16 cellular contexts compared by ENCODE assay signal in genomic region chr15:90212221-90213079, GRCh38. TPM values are rescaled to one million over a fixed set of nuclear protein-coding genes. Genes with fewer than 3 reads are reported as not detected.
DNase-seq lines count a peak whose midpoint lies in the region; ATAC-seq and TF ChIP-seq lines count a peak whose summit lies in the region.
"Had no signal": no experiment of that assay in that cellular context is flagged by ENCODE, and none has a peak within 500 bp of the region (broad histone marks: within the 10 kb centered on the region; RNA-seq: fewer than 3 reads in every experiment).

No MANE protein-coding gene starts in this region.

- no peaks in the 10 kb centered on the region for H3K27me3 ChIP-seq in aorta (ENCODE audit: control insufficient read depth in 1 of 2, insufficient read depth in 2 of 2, low read length in 1 of 2)
- H3K27me3 ChIP-seq in CD4-positive, alpha-beta memory T cell (ENCODE audit: insufficient read depth, low read length), result no peaks in the 10 kb centered on the region
- H3K27me3 ChIP-seq: dorsolateral prefrontal cortex, testis had no signal

- POLR2A ChIA-PET in CD4-positive, alpha-beta memory T cell (lab: Charles Lee; ENCODE audit: partially characterized antibody), result interaction anchor here (1.3 kb wide), 1 partner anchor 11 kb away, joined by 6 read pairs; the partner anchor contains the start of gene SEMA4B

- peak; percentile 27 for ATAC-seq in aorta (ENCODE audit: low FRiP score)
- no peak for ATAC-seq in GM18909 (IDR thresholded peaks at IDR 0.05; ENCODE audit: poor library complexity, unreplicated experiment)

- intact Hi-C loops in activated naive CD4-positive, alpha-beta T cell treated with anti-CD3 and anti-CD28 coated beads for 36 hours (cut with micrococcal nuclease), result no loop called here
- intact Hi-C loops in dendritic cell treated with granulocyte-macrophage colony-stimulating factor and Interleukin-4, amounts not matched to agents 40 ng/mL and 50 ng/mL, for 4 days (cut with micrococcal nuclease), result no loop called here
- intact Hi-C loops in aorta (cut with DNase I), result no loop called here
- intact Hi-C loops in CD4-positive, alpha-beta memory T cell (cut with micrococcal nuclease), result no loop called here

- H3K4me1 Mint-ChIP-seq in activated naive CD4-positive, alpha-beta T cell treated with anti-CD3 and anti-CD28 coated beads, Interleukin-2, amount 10 ng/mL, durations not matched to agents 7 days and 5 days, result peaks cover 40% of the 10 kb centered on the region
- H3K4me1 Mint-ChIP-seq in activated naive CD4-positive, alpha-beta T cell treated with anti-CD3 and anti-CD28 coated beads for 36 hours (ENCODE audit: low read depth), result peaks cover 21% of the 10 kb centered on the region
- H3K4me1 Mint-ChIP-seq in dendritic cell treated with granulocyte-macrophage colony-stimulating factor and Interleukin-4, amounts not matched to agents 40 ng/mL and 50 ng/mL, for 4 days (ENCODE audit: low read depth), result peaks cover 56% of the 10 kb centered on the region
- H3K4me1 Mint-ChIP-seq in nephron progenitor cell, result peaks cover 38% of the 10 kb centered on the region
- H3K4me1 Mint-ChIP-seq in CD4-positive, alpha-beta memory T cell, result peaks cover 21 to 36% (median 33%) of the 10 kb centered on the region in 4 donors

- H3K27ac Mint-ChIP-seq in activated naive CD4-positive, alpha-beta T cell treated with anti-CD3 and anti-CD28 coated beads, Interleukin-2, amount 10 ng/mL, durations not matched to agents 7 days and 5 days, result peak overlapping the region; percentile 42
- H3K27ac Mint-ChIP-seq in activated naive CD4-positive, alpha-beta T cell treated with anti-CD3 and anti-CD28 coated beads for 36 hours, result no peak overlapping the region
- H3K27ac Mint-ChIP-seq in dendritic cell treated with granulocyte-macrophage colony-stimulating factor and Interleukin-4, amounts not matched to agents 40 ng/mL and 50 ng/mL, for 4 days, result peak overlapping the region; percentile 68
- H3K27ac Mint-ChIP-seq in nephron progenitor cell, result peak overlapping the region; percentile 64
- no peak overlapping the region for H3K27ac Mint-ChIP-seq in CD4-positive, alpha-beta memory T cell
- H3K27ac Mint-ChIP-seq: activated CD4-positive, alpha-beta T cell treated with anti-CD3 and anti-CD28 coated beads, Interleukin-2, amount 10 ng/mL, durations not matched to agents 24 days and 14 days had no signal

- no peaks in the 10 kb centered on the region for H3K9me3 Mint-ChIP-seq in activated naive CD4-positive, alpha-beta T cell treated with anti-CD3 and anti-CD28 coated beads, Interleukin-2, amount 10 ng/mL, durations not matched to agents 7 days and 5 days
- no peaks in the 10 kb centered on the region for H3K9me3 Mint-ChIP-seq in activated naive CD4-positive, alpha-beta T cell treated with anti-CD3 and anti-CD28 coated beads for 36 hours
- H3K9me3 Mint-ChIP-seq in dendritic cell treated with granulocyte-macrophage colony-stimulating factor and Interleukin-4, amounts not matched to agents 40 ng/mL and 50 ng/mL, for 4 days, result no peaks in the 10 kb centered on the region
- no peaks in the 10 kb centered on the region for H3K9me3 Mint-ChIP-seq in nephron progenitor cell
- H3K9me3 Mint-ChIP-seq in CD4-positive, alpha-beta memory T cell, result no peaks in the 10 kb centered on the region
- H3K9me3 Mint-ChIP-seq: activated CD4-positive, alpha-beta T cell treated with anti-CD3 and anti-CD28 coated beads, Interleukin-2, amount 10 ng/mL, durations not matched to agents 24 days and 14 days had no signal

- H3K36me3 Mint-ChIP-seq in activated naive CD4-positive, alpha-beta T cell treated with anti-CD3 and anti-CD28 coated beads, Interleukin-2, amount 10 ng/mL, durations not matched to agents 7 days and 5 days, result peaks cover 15% of the 10 kb centered on the region
- H3K36me3 Mint-ChIP-seq in activated naive CD4-positive, alpha-beta T cell treated with anti-CD3 and anti-CD28 coated beads for 36 hours (ENCODE audit: low read depth), result no peaks in the 10 kb centered on the region
- H3K36me3 Mint-ChIP-seq in dendritic cell treated with granulocyte-macrophage colony-stimulating factor and Interleukin-4, amounts not matched to agents 40 ng/mL and 50 ng/mL, for 4 days (ENCODE audit: low read depth), result peaks cover 34% of the 10 kb centered on the region
- H3K36me3 Mint-ChIP-seq in nephron progenitor cell (ENCODE audit: low read depth), result peaks cover 39% of the 10 kb centered on the region
- H3K36me3 Mint-ChIP-seq in CD4-positive, alpha-beta memory T cell, result peaks cover 0 to 9% of the 10 kb centered on the region in 2 donors

- no peaks in the 10 kb centered on the region for H3K36me3 ChIP-seq in aorta (ENCODE audit: control insufficient read depth in 1 of 2, insufficient read depth in 2 of 2, low read length in 1 of 2)
- no peaks in the 10 kb centered on the region for H3K36me3 ChIP-seq in CD4-positive, alpha-beta memory T cell (ENCODE audit: insufficient read depth, low read length)
- H3K36me3 ChIP-seq: HAP-1 had no signal

- H3K27me3 Mint-ChIP-seq in activated naive CD4-positive, alpha-beta T cell treated with anti-CD3 and anti-CD28 coated beads, Interleukin-2, amount 10 ng/mL, durations not matched to agents 7 days and 5 days, result no peaks in the 10 kb centered on the region
- H3K27me3 Mint-ChIP-seq in activated naive CD4-positive, alpha-beta T cell treated with anti-CD3 and anti-CD28 coated beads for 36 hours (ENCODE audit: low read depth), result no peaks in the 10 kb centered on the region
- no peaks in the 10 kb centered on the region for H3K27me3 Mint-ChIP-seq in dendritic cell treated with granulocyte-macrophage colony-stimulating factor and Interleukin-4, amounts not matched to agents 40 ng/mL and 50 ng/mL, for 4 days
- H3K27me3 Mint-ChIP-seq in nephron progenitor cell (ENCODE audit: low read depth, poor library complexity), result no peaks in the 10 kb centered on the region
- no peaks in the 10 kb centered on the region for H3K27me3 Mint-ChIP-seq in CD4-positive, alpha-beta memory T cell
- H3K27me3 Mint-ChIP-seq: activated CD4-positive, alpha-beta T cell treated with anti-CD3 and anti-CD28 coated beads, Interleukin-2, amount 10 ng/mL, durations not matched to agents 24 days and 14 days had no signal

- WGBS in aorta, 2 donors, result 76 to 77% methylated on average over 35 of the region's 35 CpGs

- no peak overlapping the region for H3K27ac ChIP-seq in aorta (ENCODE audit: low read depth in 1 of 2, low read length in 2 of 2)
- H3K27ac ChIP-seq in CD4-positive, alpha-beta memory T cell (ENCODE audit: low read depth, low read length), result no peak overlapping the region
- H3K27ac ChIP-seq: testis had no signal

- H3K4me3 Mint-ChIP-seq in activated naive CD4-positive, alpha-beta T cell treated with anti-CD3 and anti-CD28 coated beads, Interleukin-2, amount 10 ng/mL, durations not matched to agents 7 days and 5 days, result no peak overlapping the region
- no peak overlapping the region for H3K4me3 Mint-ChIP-seq in activated naive CD4-positive, alpha-beta T cell treated with anti-CD3 and anti-CD28 coated beads for 36 hours
- no peak overlapping the region for H3K4me3 Mint-ChIP-seq in dendritic cell treated with granulocyte-macrophage colony-stimulating factor and Interleukin-4, amounts not matched to agents 40 ng/mL and 50 ng/mL, for 4 days
- H3K4me3 Mint-ChIP-seq in nephron progenitor cell, result no peak overlapping the region
- H3K4me3 Mint-ChIP-seq in CD4-positive, alpha-beta memory T cell, result no peak overlapping the region
- H3K4me3 Mint-ChIP-seq: activated CD4-positive, alpha-beta T cell treated with anti-CD3 and anti-CD28 coated beads, Interleukin-2, amount 10 ng/mL, durations not matched to agents 24 days and 14 days had no signal

- CTCF ChIA-PET in activated naive CD4-positive, alpha-beta T cell treated with anti-CD3 and anti-CD28 coated beads, Interleukin-2, amount 10 ng/mL, durations not matched to agents 7 days and 5 days (lab: Charles Lee), result no interaction called here
- CTCF ChIA-PET in activated naive CD4-positive, alpha-beta T cell treated with anti-CD3 and anti-CD28 coated beads for 36 hours (lab: Charles Lee), result interaction anchor here (1.3 kb wide), 1 partner anchor 10 kb away, joined by 4 read pairs; no protein-coding TSS in a partner anchor
- CTCF ChIA-PET in CD4-positive, alpha-beta memory T cell (lab: Charles Lee; ENCODE audit: partially characterized antibody), result no interaction called here

- no peak for TF ChIP-seq CTCF in nephron progenitor cell (IDR thresholded peaks at IDR 0.05)

- no peak for DNase-seq in activated naive CD4-positive, alpha-beta T cell treated with anti-CD3 and anti-CD28 coated beads, Interleukin-2, amount 10 ng/mL, durations not matched to agents 7 days and 5 days
- DNase-seq in activated naive CD4-positive, alpha-beta T cell treated with anti-CD3 and anti-CD28 coated beads for 36 hours, result no peak
- DNase-seq in nephron progenitor cell (no peak), aorta (peak in 1 of 2 donors; percentile 49), NAMALWA (ENCODE audit: low spot score) (no peak)
- DNase-seq in CD4-positive, alpha-beta memory T cell, result no peak
- DNase-seq: activated CD4-positive, alpha-beta T cell treated with anti-CD3 and anti-CD28 coated beads, Interleukin-2, amount 10 ng/mL, durations not matched to agents 24 days and 14 days; GF-D8; MM.1S; NCI-H446 treated with DMSO at 0.1 percent for 48 hours; stimulated activated CD4-positive, alpha-beta T cell treated with anti-CD3 and anti-CD28 coated beads, Interleukin-4, amount 100 ng/mL, for 24 hours; testis had no signal

- H3K4me1 ChIP-seq in aorta (ENCODE audit: control insufficient read depth in 1 of 2, insufficient read depth in 2 of 2, low read length in 2 of 2), result no peaks in the 10 kb centered on the region
- peaks cover 22% of the 10 kb centered on the region for H3K4me1 ChIP-seq in CD4-positive, alpha-beta memory T cell (ENCODE audit: insufficient read depth, low read length)
- H3K4me1 ChIP-seq: HAP-1, testis had no signal

- H3K4me3 ChIP-seq in aorta (ENCODE audit: low read length in 2 of 2), result no peak overlapping the region
- H3K4me3 ChIP-seq in CD4-positive, alpha-beta memory T cell (ENCODE audit: low read length in 2 of 2), result no peak overlapping the region
- H3K4me3 ChIP-seq: dorsolateral prefrontal cortex, HAP-1, testis had no signal

- H3K9me3 ChIP-seq in aorta (ENCODE audit: control insufficient read depth, low read length), result no peaks in the 10 kb centered on the region
- no peaks in the 10 kb centered on the region for H3K9me3 ChIP-seq in CD4-positive, alpha-beta memory T cell (ENCODE audit: control insufficient read depth in 1 of 2, low read length in 2 of 2)
- H3K9me3 ChIP-seq: HAP-1, testis had no signal

RNA-seq across cellular contexts. Expression of gene SEMA4B, which starts 11.3 kb away (rescaled TPM):
- 1 to 10 TPM; 6.8 to 8.6 TPM for total RNA-seq in activated naive CD4-positive, alpha-beta T cell treated with anti-CD3 and anti-CD28 coated beads for 36 hours
- total RNA-seq in aorta, result 10 to 100 TPM; 19.5 to 30.4 TPM
- polyA plus RNA-seq in aorta, result 10 to 100 TPM in 1 of 2 donors, 1 to 10 TPM in 1; 9.7 to 10.8 TPM
- 10 to 100 TPM; 18.9 to 23.0 TPM for total RNA-seq in CD4-positive, alpha-beta memory T cell
- 10 to 100 TPM in 1 of 2 donors, 1 to 10 TPM in 1; 4.4 to 10.5 TPM for polyA plus RNA-seq in CD4-positive, alpha-beta memory T cell

RNA-seq across cellular contexts. Expression of gene CIB1, which starts 21.3 kb away (rescaled TPM):
- 100 to 1,000 TPM; 156 to 171 TPM for total RNA-seq in activated naive CD4-positive, alpha-beta T cell treated with anti-CD3 and anti-CD28 coated beads for 36 hours
- 10 to 100 TPM; 35.5 to 54.7 TPM for total RNA-seq in aorta
- 100 to 1,000 TPM in 1 of 2 donors, 10 to 100 TPM in 1; 94.2 to 128 TPM for polyA plus RNA-seq in aorta
- 10 to 100 TPM; 95.2 to 98.2 TPM for total RNA-seq in CD4-positive, alpha-beta memory T cell
- 100 to 1,000 TPM; 259 to 345 TPM for polyA plus RNA-seq in CD4-positive, alpha-beta memory T cell

RNA-seq across cellular contexts. Expression of gene GDPGP1, which starts 21.6 kb away (rescaled TPM):
- total RNA-seq in activated naive CD4-positive, alpha-beta T cell treated with anti-CD3 and anti-CD28 coated beads for 36 hours, result 1 to 10 TPM; 1.5 to 3.6 TPM
- total RNA-seq in aorta, result 1 to 10 TPM; 3.3 to 7.1 TPM
- polyA plus RNA-seq in aorta, result 1 to 10 TPM; 1.3 to 2.1 TPM
- total RNA-seq in CD4-positive, alpha-beta memory T cell, result 10 to 100 TPM; 10.1 to 15.0 TPM
- polyA plus RNA-seq in CD4-positive, alpha-beta memory T cell, result 1 to 10 TPM in 1 of 2 donors, under 1 TPM in 1; 0.58 to 2.0 TPM

RNA-seq across cellular contexts. Expression of gene TTLL13, which starts 36.9 kb away (rescaled TPM):
- total RNA-seq in activated naive CD4-positive, alpha-beta T cell treated with anti-CD3 and anti-CD28 coated beads for 36 hours, result under 1 TPM; 0.15 to 0.26 TPM
- total RNA-seq in aorta, result not detected
- polyA plus RNA-seq in aorta, result not detected
- total RNA-seq in CD4-positive, alpha-beta memory T cell, result 1 to 10 TPM; 1.1 to 1.4 TPM
- polyA plus RNA-seq in CD4-positive, alpha-beta memory T cell, result not detected

RNA-seq across cellular contexts. Expression of gene NGRN, which starts 53.0 kb away (rescaled TPM):
- total RNA-seq in activated naive CD4-positive, alpha-beta T cell treated with anti-CD3 and anti-CD28 coated beads for 36 hours, result 10 to 100 TPM; 30.7 to 31.0 TPM
- 10 to 100 TPM; 75.6 to 81.5 TPM for total RNA-seq in aorta
- polyA plus RNA-seq in aorta, result 100 to 1,000 TPM in 1 of 2 donors, 10 to 100 TPM in 1; 87.9 to 120 TPM
- total RNA-seq in CD4-positive, alpha-beta memory T cell, result 10 to 100 TPM; 53.7 to 59.2 TPM
- polyA plus RNA-seq in CD4-positive, alpha-beta memory T cell, result 10 to 100 TPM; 42.6 to 45.1 TPM

Comparison
In these comparisons a context has a peak if more than half of its experiments do, and no peak if none do; other contexts are left out.
1. H3K27ac Mint-ChIP-seq: peak in activated naive CD4-positive, alpha-beta T cell treated with anti-CD3 and anti-CD28 coated beads, Interleukin-2, amount 10 ng/mL, durations not matched to agents 7 days and 5 days (single experiment), dendritic cell treated with granulocyte-macrophage colony-stimulating factor and Interleukin-4, amounts not matched to agents 40 ng/mL and 50 ng/mL, for 4 days (single experiment) and nephron progenitor cell (single experiment); none in activated naive CD4-positive, alpha-beta T cell treated with anti-CD3 and anti-CD28 coated beads for 36 hours (single experiment) and CD4-positive, alpha-beta memory T cell (0 of 7).